Comparison of ENCODE assay signal across 11 cellular contexts in the genomic region with DNA sequence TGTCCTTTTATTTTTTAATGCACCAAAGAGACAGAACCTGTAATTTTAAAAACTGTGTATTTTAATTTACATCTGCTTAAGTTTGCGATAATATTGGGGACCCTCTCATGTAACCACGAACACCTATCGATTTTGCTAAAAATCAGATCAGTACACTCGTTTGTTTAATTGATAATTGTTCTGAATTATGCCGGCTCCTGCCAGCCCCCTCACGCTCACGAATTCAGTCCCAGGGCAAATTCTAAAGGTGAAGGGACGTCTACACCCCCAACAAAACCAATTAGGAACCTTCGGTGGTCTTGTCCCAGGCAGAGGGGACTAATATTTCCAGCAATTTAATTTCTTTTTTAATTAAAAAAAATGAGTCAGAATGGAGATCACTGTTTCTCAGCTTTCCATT. TPM values are rescaled to one million over a fixed set of nuclear protein-coding genes. Genes with fewer than 3 reads are reported as not detected.
DNase-seq lines count a peak whose midpoint lies in the region; ATAC-seq, FAIRE-seq and TF ChIP-seq lines count a peak whose summit lies in the region.
"Had no signal": no experiment of that assay in that cellular context is flagged by ENCODE, and none has a peak within 500 bp of the region (broad histone marks: within the 10 kb centered on the region; RNA-seq: fewer than 3 reads in every experiment).

No MANE protein-coding gene starts in this region.

- H2AFZ ChIP-seq in endothelial cell of umbilical vein (ENCODE audit: low read depth, low read length): no peak overlapping the region

- in situ Hi-C loops in GM13976 (cut with MboI; ENCODE audit: low sequenced_read_pairs, unreplicated experiment): loop anchor here (10.0 to 25.0 kb wide), 2 partner anchors 353 to 535 kb away; a partner anchor contains a TSS

- no peaks in the 10 kb centered on the region for H3K9me1 ChIP-seq in endothelial cell of umbilical vein (replicated peaks; ENCODE audit: control insufficient read depth, extremely low read depth, insufficient read depth, low read length)

- FAIRE-seq in endothelial cell of umbilical vein (lab: Jason Lieb, UNC): no peak

- TF ChIP-seq POLR2A in endothelial cell of umbilical vein (IDR thresholded peaks at IDR 0.05; ENCODE audit: low read depth, low read length): peak; percentile 6

- TF ChIP-seq CTCF in C4-2B (conservative IDR thresholded peaks at IDR 0.05): no peak
- TF ChIP-seq CTCF in endothelial cell of umbilical vein (IDR thresholded peaks at IDR 0.05; ENCODE audit: extremely low read depth in 1 of 2, insufficient read depth in 1 of 2, low read depth in 1 of 2, low read length in 2 of 2): no peak
- TF ChIP-seq CTCF in natural killer cell (IDR thresholded peaks at IDR 0.05): no peak
- no peak for TF ChIP-seq CTCF in GM13976 (IDR thresholded peaks at IDR 0.05; ENCODE audit: borderline replicate concordance, control extremely low read depth, extremely low read depth, insufficient read depth, missing control alignments)

- peaks cover 30 to 39% of the 10 kb centered on the region in 2 donors for H3K27me3 Mint-ChIP-seq in natural killer cell (ENCODE audit: low read depth in 2 of 2)
- peaks cover 52% of the 10 kb centered on the region for H3K27me3 Mint-ChIP-seq in activated T-helper 2 cell treated with anti-CD3 and anti-CD28 coated beads, Interferon-gamma antibody, Interleukin-2, Interleukin-4, amounts not matched to agents 10 μg/mL and 5 μg/mL and 100 μg/mL, durations not matched to agents 14 hours and 24 hours and 36 hours (ENCODE audit: low read depth)

- H3K4me3 Mint-ChIP-seq in natural killer cell: peak overlapping the region; percentile 63
- H3K4me3 Mint-ChIP-seq in activated T-helper 2 cell treated with anti-CD3 and anti-CD28 coated beads, Interferon-gamma antibody, Interleukin-2, Interleukin-4, amounts not matched to agents 10 μg/mL and 5 μg/mL and 100 μg/mL, durations not matched to agents 14 hours and 24 hours and 36 hours (ENCODE audit: low read depth): no peak overlapping the region

- DNase-seq in endothelial cell of umbilical vein (ENCODE audit: low read depth, low spot score) (no peak), natural killer cell (no peak), NK-92 (lab: John Stamatoyannopoulos, UW; ENCODE audit: unreplicated experiment) (no peak), GM13976 (ENCODE audit: low spot score) (no peak)
- DNase-seq in activated T-helper 2 cell treated with anti-CD3 and anti-CD28 coated beads, Interferon-gamma antibody, Interleukin-2, Interleukin-4, amounts not matched to agents 10 μg/mL and 5 μg/mL and 100 μg/mL, durations not matched to agents 14 hours and 24 hours and 36 hours (ENCODE audit: low spot score): no peak
- DNase-seq: activated CD4-positive, alpha-beta T cell treated with anti-CD3 and anti-CD28 coated beads for 4 hours; cortex of kidney had no signal

- ATAC-seq in natural killer cell (no peak), GM21423 (IDR thresholded peaks at IDR 0.05; ENCODE audit: unreplicated experiment) (no peak)

- no peak overlapping the region for H3K27ac Mint-ChIP-seq in natural killer cell
- H3K27ac Mint-ChIP-seq in activated T-helper 2 cell treated with anti-CD3 and anti-CD28 coated beads, Interferon-gamma antibody, Interleukin-2, Interleukin-4, amounts not matched to agents 10 μg/mL and 5 μg/mL and 100 μg/mL, durations not matched to agents 14 hours and 24 hours and 36 hours: no peak overlapping the region

- peaks cover 40% of the 10 kb centered on the region for H3K4me1 ChIP-seq in endothelial cell of umbilical vein (ENCODE audit: control insufficient read depth, extremely low read depth, insufficient read depth, low read length)

- peak overlapping the region; percentile 93 for H3K9ac ChIP-seq in endothelial cell of umbilical vein (replicated peaks; ENCODE audit: extremely low read depth, insufficient read depth, low read length)

- H3K4me3 ChIP-seq in endothelial cell of umbilical vein (replicated peaks in 1 of 3; ENCODE audit: insufficient read depth in 1 of 3, low read depth in 1 of 3, low read length in 3 of 3): peak overlapping the region; percentile 39 to 63 (median 61)

- BruUV-seq in endothelial cell of umbilical vein (replicated peaks; lab: Mats Ljungman, UMichigan): no TSS peak

- H3K27ac ChIP-seq in C4-2B (peak overlapping the region; percentile 98), endothelial cell of umbilical vein (ENCODE audit: insufficient read depth, low read depth, low read length) (peak overlapping the region; percentile 68)
- H3K27ac ChIP-seq: neutrophil had no signal

- H3K4me1 Mint-ChIP-seq in natural killer cell: peaks cover 9 to 28% of the 10 kb centered on the region in 2 donors
- H3K4me1 Mint-ChIP-seq in activated T-helper 2 cell treated with anti-CD3 and anti-CD28 coated beads, Interferon-gamma antibody, Interleukin-2, Interleukin-4, amounts not matched to agents 10 μg/mL and 5 μg/mL and 100 μg/mL, durations not matched to agents 14 hours and 24 hours and 36 hours (ENCODE audit: low read depth): peaks cover 3% of the 10 kb centered on the region

- dilution Hi-C loops in endothelial cell of umbilical vein (cut with MboI; ENCODE audit: extremely low pct_ligation_motif_present, low sequenced_read_pairs): no loop called here

- H3K79me2 ChIP-seq in endothelial cell of umbilical vein (ENCODE audit: control insufficient read depth, insufficient read depth, low read length): peaks cover 46% of the 10 kb centered on the region

- intact Hi-C loops in endothelial cell of umbilical vein (cut with micrococcal nuclease): loop anchor here (1.0 to 2.0 kb wide), 4 partner anchors 191 to 517 kb away; no protein-coding TSS in a partner anchor
- intact Hi-C loops in natural killer cell (cut with micrococcal nuclease): no loop called here
- intact Hi-C loops in activated T-helper 2 cell treated with anti-CD3 and anti-CD28 coated beads, Interferon-gamma antibody, Interleukin-2, Interleukin-4, amounts not matched to agents 10 μg/mL and 5 μg/mL and 100 μg/mL, durations not matched to agents 14 hours and 24 hours and 36 hours (cut with micrococcal nuclease): loop anchor here (2.0 to 5.0 kb wide), 3 partner anchors 65 to 798 kb away; a partner anchor contains a TSS

- POLR2A ChIA-PET in endothelial cell of umbilical vein (lab: Charles Lee): interaction anchor here (0.7 to 1.5 kb wide), 2 partner anchors 299 to 533 kb away, joined by 6 read pairs; no protein-coding TSS in a partner anchor

- no peaks in the 10 kb centered on the region for H3K27me3 ChIP-seq in endothelial cell of umbilical vein (ENCODE audit: control insufficient read depth in 2 of 2, insufficient read depth in 2 of 2, low read length in 2 of 2)

- CTCF ChIA-PET in endothelial cell of umbilical vein (lab: Charles Lee): interaction anchor here (1.0 to 2.8 kb wide), 8 partner anchors 30 to 539 kb away, joined by 3 to 18 read pairs (median 6); a partner anchor contains a TSS

- no peaks in the 10 kb centered on the region for H3K9me3 Mint-ChIP-seq in natural killer cell
- H3K9me3 Mint-ChIP-seq in activated T-helper 2 cell treated with anti-CD3 and anti-CD28 coated beads, Interferon-gamma antibody, Interleukin-2, Interleukin-4, amounts not matched to agents 10 μg/mL and 5 μg/mL and 100 μg/mL, durations not matched to agents 14 hours and 24 hours and 36 hours: no peaks in the 10 kb centered on the region

- no peaks in the 10 kb centered on the region for H3K9me3 ChIP-seq in endothelial cell of umbilical vein (replicated peaks; ENCODE audit: control insufficient read depth, insufficient read depth, low read length)
- H3K9me3 ChIP-seq: neutrophil had no signal

- no peaks in the 10 kb centered on the region for H3K36me3 Mint-ChIP-seq in natural killer cell
- H3K36me3 Mint-ChIP-seq in activated T-helper 2 cell treated with anti-CD3 and anti-CD28 coated beads, Interferon-gamma antibody, Interleukin-2, Interleukin-4, amounts not matched to agents 10 μg/mL and 5 μg/mL and 100 μg/mL, durations not matched to agents 14 hours and 24 hours and 36 hours (ENCODE audit: low read depth): no peaks in the 10 kb centered on the region

- H4K20me1 ChIP-seq in endothelial cell of umbilical vein (replicated peaks; ENCODE audit: control insufficient read depth, extremely low read depth, insufficient read depth, low read length): no peaks in the 10 kb centered on the region

- peak overlapping the region; percentile 90 for H3K4me2 ChIP-seq in endothelial cell of umbilical vein (ENCODE audit: insufficient read depth, low read length)

- H3K36me3 ChIP-seq in endothelial cell of umbilical vein (ENCODE audit: control insufficient read depth in 2 of 2, extremely low read depth in 1 of 2, insufficient read depth in 2 of 2, low read length in 2 of 2): peaks cover 6 to 10% of the 10 kb centered on the region in 2 experiments
- H3K36me3 ChIP-seq: neutrophil had no signal

RNA-seq across cellular contexts. Expression of a gene that starts 1.1 kb away (rescaled TPM):
- 816 TPM for polyA plus RNA-seq in PFSK-1 (2012; ENCODE audit: insufficient read length, low read depth)
- total RNA-seq in endothelial cell of umbilical vein (336 and 370 TPM in 2 replicates), natural killer cell (1 to 10 TPM; 1.4 to 2.3 (median 2.3) TPM)
- polyA plus RNA-seq in endothelial cell of umbilical vein: 98.7 and 113 TPM in 2 replicates
- polyA plus RNA-seq in endothelial cell of umbilical vein (2011; cell fraction: cytosol; rRNA removed): 120 and 122 TPM in 2 replicates
- 102 and 108 TPM in 2 replicates for polyA plus RNA-seq in endothelial cell of umbilical vein (2011; cell fraction: nucleus; rRNA removed)
- 207 and 276 TPM in 2 replicates for polyA plus RNA-seq in endothelial cell of umbilical vein (2012)
- polyA minus RNA-seq in endothelial cell of umbilical vein: 128 and 155 TPM in 2 replicates
- 24.0 TPM for polyA minus RNA-seq in endothelial cell of umbilical vein (2011; cell fraction: cytosol; rRNA and poly(A)+ RNA removed)
- polyA minus RNA-seq in endothelial cell of umbilical vein (2011; cell fraction: nucleus; rRNA and poly(A)+ RNA removed): 63.3 and 131 TPM in 2 replicates
- total RNA-seq in activated T-helper 2 cell treated with anti-CD3 and anti-CD28 coated beads, Interferon-gamma antibody, Interleukin-2, Interleukin-4, amounts not matched to agents 10 μg/mL and 5 μg/mL and 100 μg/mL, durations not matched to agents 14 hours and 24 hours and 36 hours: 1.2 and 2.1 TPM in 2 replicates

RNA-seq across cellular contexts. Expression of a gene that starts 35.3 kb away (rescaled TPM):
- 174 TPM for polyA plus RNA-seq in PFSK-1 (2012; ENCODE audit: insufficient read length, low read depth)
- total RNA-seq in endothelial cell of umbilical vein (27.3 and 30.9 TPM in 2 replicates), natural killer cell (10 to 100 TPM; 23.2 to 33.5 (median 25.3) TPM)
- polyA plus RNA-seq in endothelial cell of umbilical vein: 22.1 and 26.8 TPM in 2 replicates
- polyA plus RNA-seq in endothelial cell of umbilical vein (2011; cell fraction: cytosol; rRNA removed): 19.8 and 23.3 TPM in 2 replicates
- 47.9 and 48.3 TPM in 2 replicates for polyA plus RNA-seq in endothelial cell of umbilical vein (2011; cell fraction: nucleus; rRNA removed)
- 19.3 and 22.6 TPM in 2 replicates for polyA plus RNA-seq in endothelial cell of umbilical vein (2012)
- polyA minus RNA-seq in endothelial cell of umbilical vein: 17.2 and 22.0 TPM in 2 replicates
- polyA minus RNA-seq in endothelial cell of umbilical vein (2011; cell fraction: cytosol; rRNA and poly(A)+ RNA removed): 12.4 TPM
- polyA minus RNA-seq in endothelial cell of umbilical vein (2011; cell fraction: nucleus; rRNA and poly(A)+ RNA removed): 25.4 and 26.6 TPM in 2 replicates
- total RNA-seq in activated T-helper 2 cell treated with anti-CD3 and anti-CD28 coated beads, Interferon-gamma antibody, Interleukin-2, Interleukin-4, amounts not matched to agents 10 μg/mL and 5 μg/mL and 100 μg/mL, durations not matched to agents 14 hours and 24 hours and 36 hours: 24.4 and 26.4 TPM in 2 replicates

Comparison
In these comparisons a context has a peak if more than half of its experiments do, and no peak if none do; other contexts are left out.
1. RNA of a gene that starts 1.1 kb away (total RNA-seq): 336 to 370 TPM in endothelial cell of umbilical vein; 1.4 to 2.3 TPM in natural killer cell and 1.2 to 2.1 TPM in activated T-helper 2 cell treated with anti-CD3 and anti-CD28 coated beads, Interferon-gamma antibody, Interleukin-2, Interleukin-4, amounts not matched to agents 10 μg/mL and 5 μg/mL and 100 μg/mL, durations not matched to agents 14 hours and 24 hours and 36 hours; every median in the first group is over 100 times any median in the second.